ENCODE assay signal across 16 cellular contexts in genomic region chr7:35652124-35652523, GRCh38. TPM values are rescaled to one million over a fixed set of nuclear protein-coding genes. Genes with fewer than 3 reads are reported as not detected.
DNase-seq lines count a peak whose midpoint lies in the region; ATAC-seq and TF ChIP-seq lines count a peak whose summit lies in the region.
"Had no signal": no experiment of that assay in that cellular context is flagged by ENCODE, and none has a peak within 500 bp of the region (broad histone marks: within the 10 kb centered on the region; RNA-seq: fewer than 3 reads in every experiment).

No MANE protein-coding gene starts in this region.

- H3K27me3 Mint-ChIP-seq in activated T-helper 2 cell treated with anti-CD3 and anti-CD28 coated beads, Interferon-gamma antibody, Interleukin-2, Interleukin-4, amounts not matched to agents 10 μg/mL and 5 μg/mL and 100 μg/mL, durations not matched to agents 14 hours and 24 hours and 36 hours (ENCODE audit: low read depth) = no peaks in the 10 kb centered on the region
- H3K27me3 Mint-ChIP-seq in natural killer cell treated with Interleukin-12 subunit alpha and Interleukin-12 subunit beta and Interleukin-15 and Interleukin-18, amount 100 ng/mL, for 72 hours = no peaks in the 10 kb centered on the region

- H3K4me1 Mint-ChIP-seq in activated T-helper 2 cell treated with anti-CD3 and anti-CD28 coated beads, Interferon-gamma antibody, Interleukin-2, Interleukin-4, amounts not matched to agents 10 μg/mL and 5 μg/mL and 100 μg/mL, durations not matched to agents 14 hours and 24 hours and 36 hours (ENCODE audit: low read depth) = peaks cover 38% of the 10 kb centered on the region
- peaks cover 65 to 71% of the 10 kb centered on the region in 2 donors for H3K4me1 Mint-ChIP-seq in natural killer cell treated with Interleukin-12 subunit alpha and Interleukin-12 subunit beta and Interleukin-15 and Interleukin-18, amount 100 ng/mL, for 72 hours (ENCODE audit: low read depth in 2 of 2)

- H3K27ac Mint-ChIP-seq in activated T-helper 2 cell treated with anti-CD3 and anti-CD28 coated beads, Interferon-gamma antibody, Interleukin-2, Interleukin-4, amounts not matched to agents 10 μg/mL and 5 μg/mL and 100 μg/mL, durations not matched to agents 14 hours and 24 hours and 36 hours = peak overlapping the region; percentile 57
- H3K27ac Mint-ChIP-seq in natural killer cell treated with Interleukin-12 subunit alpha and Interleukin-12 subunit beta and Interleukin-15 and Interleukin-18, amount 100 ng/mL, for 72 hours = peak overlapping the region; percentile 85 to 86

- peaks cover 3% of the 10 kb centered on the region for H3K4me1 ChIP-seq in foreskin keratinocyte

- intact Hi-C loops in activated T-helper 2 cell treated with anti-CD3 and anti-CD28 coated beads, Interferon-gamma antibody, Interleukin-2, Interleukin-4, amounts not matched to agents 10 μg/mL and 5 μg/mL and 100 μg/mL, durations not matched to agents 14 hours and 24 hours and 36 hours (cut with micrococcal nuclease) = no loop called here

- no peak overlapping the region for H3K4me3 Mint-ChIP-seq in activated T-helper 2 cell treated with anti-CD3 and anti-CD28 coated beads, Interferon-gamma antibody, Interleukin-2, Interleukin-4, amounts not matched to agents 10 μg/mL and 5 μg/mL and 100 μg/mL, durations not matched to agents 14 hours and 24 hours and 36 hours (ENCODE audit: low read depth)
- H3K4me3 Mint-ChIP-seq in natural killer cell treated with Interleukin-12 subunit alpha and Interleukin-12 subunit beta and Interleukin-15 and Interleukin-18, amount 100 ng/mL, for 72 hours = peak overlapping the region; percentile 80
- H3K4me3 Mint-ChIP-seq: CD14-positive monocyte had no signal

- H3K9me3 Mint-ChIP-seq in activated T-helper 2 cell treated with anti-CD3 and anti-CD28 coated beads, Interferon-gamma antibody, Interleukin-2, Interleukin-4, amounts not matched to agents 10 μg/mL and 5 μg/mL and 100 μg/mL, durations not matched to agents 14 hours and 24 hours and 36 hours = peaks cover 26% of the 10 kb centered on the region
- peaks cover 9% of the 10 kb centered on the region for H3K9me3 Mint-ChIP-seq in natural killer cell treated with Interleukin-12 subunit alpha and Interleukin-12 subunit beta and Interleukin-15 and Interleukin-18, amount 100 ng/mL, for 72 hours

- H3K27me3 ChIP-seq in foreskin keratinocyte = no peaks in the 10 kb centered on the region
- H3K27me3 ChIP-seq: tibial artery had no signal

- H3K36me3 Mint-ChIP-seq in activated T-helper 2 cell treated with anti-CD3 and anti-CD28 coated beads, Interferon-gamma antibody, Interleukin-2, Interleukin-4, amounts not matched to agents 10 μg/mL and 5 μg/mL and 100 μg/mL, durations not matched to agents 14 hours and 24 hours and 36 hours (ENCODE audit: low read depth) = peaks cover 66% of the 10 kb centered on the region
- peaks cover 33% of the 10 kb centered on the region for H3K36me3 Mint-ChIP-seq in natural killer cell treated with Interleukin-12 subunit alpha and Interleukin-12 subunit beta and Interleukin-15 and Interleukin-18, amount 100 ng/mL, for 72 hours

- DNase-seq in activated CD4-positive, alpha-beta T cell treated with anti-CD3 and anti-CD28 coated beads for 48 hours = peak; percentile 13
- DNase-seq in activated CD4-positive, alpha-beta T cell treated with anti-CD3 and anti-CD28 coated beads, Interleukin-2, amount 50 U/mL, for 1 hour = no peak
- peak; percentile 39 for DNase-seq in HT1080 (ENCODE audit: low read depth)
- no peak for DNase-seq in activated T-helper 2 cell treated with anti-CD3 and anti-CD28 coated beads, Interferon-gamma antibody, Interleukin-2, Interleukin-4, amounts not matched to agents 10 μg/mL and 5 μg/mL and 100 μg/mL, durations not matched to agents 14 hours and 24 hours and 36 hours (ENCODE audit: low spot score)
- no peak for DNase-seq in natural killer cell treated with Interleukin-12 subunit alpha and Interleukin-12 subunit beta and Interleukin-15 and Interleukin-18, amount 100 ng/mL, for 72 hours (ENCODE audit: low spot score)
- no peak for DNase-seq in DMS79 treated with DMSO at 0.1 percent for 48 hours (lab: John Stamatoyannopoulos, UW)
- DNase-seq in foreskin keratinocyte = no peak
- DNase-seq: amygdala, foreskin melanocyte, H7, MM.1S, NCI-H2029, NCI-H524 treated with DMSO at 0.1 percent for 48 hours, tibial artery had no signal

- ATAC-seq in natural killer cell treated with Interleukin-12 subunit alpha and Interleukin-12 subunit beta and Interleukin-15 and Interleukin-18, amount 100 ng/mL, for 72 hours = peak; percentile 63 to 77
- no peak for ATAC-seq in foreskin keratinocyte
- ATAC-seq in GM19324 (IDR thresholded peaks at IDR 0.05; ENCODE audit: low FRiP score, unreplicated experiment) = no peak

- TF ChIP-seq CTCF in foreskin keratinocyte (conservative IDR thresholded peaks at IDR 0.05) = no peak

- no peak overlapping the region for H3K27ac ChIP-seq in foreskin keratinocyte
- H3K27ac ChIP-seq: tibial artery had no signal

RNA-seq across cellular contexts. Expression of gene HERPUD2, which starts 42.8 kb away (rescaled TPM):
- 15.5 and 16.9 TPM in 2 replicates for total RNA-seq in HT1080 (2014; rRNA removed; shearing (Covaris generic))
- polyA plus RNA-seq in HT1080 (2015; cell fraction: cytosol; rRNA removed) = 25.7 and 27.5 TPM in 2 replicates
- 19.2 and 23.2 TPM in 2 replicates for polyA plus RNA-seq in HT1080 (2015; cell fraction: nucleus; rRNA removed)
- total RNA-seq in activated T-helper 2 cell treated with anti-CD3 and anti-CD28 coated beads, Interferon-gamma antibody, Interleukin-2, Interleukin-4, amounts not matched to agents 10 μg/mL and 5 μg/mL and 100 μg/mL, durations not matched to agents 14 hours and 24 hours and 36 hours = 24.9 and 25.8 TPM in 2 replicates
- total RNA-seq in natural killer cell treated with Interleukin-12 subunit alpha and Interleukin-12 subunit beta and Interleukin-15 and Interleukin-18, amount 100 ng/mL, for 72 hours = 10 to 100 TPM; 36.8 to 40.4 TPM
- total RNA-seq in foreskin keratinocyte = 22.5 and 24.3 TPM in 2 replicates
- polyA plus RNA-seq in foreskin keratinocyte = 8.9 and 11.3 TPM in 2 replicates

Comparison
In these comparisons a context has a peak if more than half of its experiments do, and no peak if none do; other contexts are left out.
1. DNase-seq: peak in activated CD4-positive, alpha-beta T cell treated with anti-CD3 and anti-CD28 coated beads for 48 hours (single experiment) and HT1080 (single experiment); none in activated CD4-positive, alpha-beta T cell treated with anti-CD3 and anti-CD28 coated beads, Interleukin-2, amount 50 U/mL, for 1 hour (single experiment), activated T-helper 2 cell treated with anti-CD3 and anti-CD28 coated beads, Interferon-gamma antibody, Interleukin-2, Interleukin-4, amounts not matched to agents 10 μg/mL and 5 μg/mL and 100 μg/mL, durations not matched to agents 14 hours and 24 hours and 36 hours (single experiment), natural killer cell treated with Interleukin-12 subunit alpha and Interleukin-12 subunit beta and Interleukin-15 and Interleukin-18, amount 100 ng/mL, for 72 hours (single experiment), DMS79 treated with DMSO at 0.1 percent for 48 hours (single experiment) and foreskin keratinocyte (0 of 2).
2. ATAC-seq: peak in natural killer cell treated with Interleukin-12 subunit alpha and Interleukin-12 subunit beta and Interleukin-15 and Interleukin-18, amount 100 ng/mL, for 72 hours (2 of 2); none in foreskin keratinocyte (single experiment) and GM19324 (single experiment).